2 cellular contexts compared by ENCODE assay signal in genomic region chr11:76889414-76889975, GRCh38.
TF ChIP-seq lines count a peak whose summit lies in the region.

No MANE protein-coding gene starts in this region.

TF ChIP-seq in HEK293, 187 proteins besides CTCF, POLR2A, EP300 and RAD21 (continued from another document):
- TF ChIP-seq ZNF501 (tag by site-specific recombination; IDR thresholded peaks at IDR 0.05) (no peak), SP7 (tag by site-specific recombination; IDR thresholded peaks at IDR 0.05) (no peak), ZNF214 (tag by site-specific recombination; IDR thresholded peaks at IDR 0.05; ENCODE audit: borderline replicate concordance) (no peak), ZNF19 (tag by site-specific recombination; IDR thresholded peaks at IDR 0.05; ENCODE audit: low read depth) (no peak)
TF ChIP-seq in HEK293: peak in this region for 1.

TF ChIP-seq in K562, 482 proteins besides CTCF, POLR2A, EP300 and RAD21:
- TF ChIP-seq ZNF277 (CRISPR knock-in tag; IDR thresholded peaks at IDR 0.05; ENCODE audit: borderline replicate concordance), result no peak
- TF ChIP-seq ZBTB34 (CRISPR knock-in tag; IDR thresholded peaks at IDR 0.05), result no peak
- TF ChIP-seq RBBP5 (IDR thresholded peaks at IDR 0.05; ENCODE audit: borderline replicate concordance, insufficient read depth, low read length, poor library complexity, severe bottlenecking), result no peak
- no peak for TF ChIP-seq ZKSCAN1 (IDR thresholded peaks at IDR 0.05; ENCODE audit: low read depth, low read length)
- no peak for TF ChIP-seq BCLAF1 (IDR thresholded peaks at IDR 0.05; ENCODE audit: borderline replicate concordance in 1 of 2, control insufficient read depth in 1 of 2, low read depth in 2 of 2, low read length in 1 of 2)
- no peak for TF ChIP-seq LARP7 (IDR thresholded peaks at IDR 0.05)
- TF ChIP-seq DLX4 (CRISPR knock-in tag; IDR thresholded peaks at IDR 0.05), result no peak
- TF ChIP-seq GATAD2B (IDR thresholded peaks at IDR 0.05; ENCODE audit: borderline replicate concordance), result no peak
- TF ChIP-seq IRF2 (CRISPR knock-in tag; IDR thresholded peaks at IDR 0.05), result no peak
- no peak for TF ChIP-seq ESRRB (CRISPR knock-in tag; IDR thresholded peaks at IDR 0.05; ENCODE audit: borderline replicate concordance)
- TF ChIP-seq CHAMP1 (IDR thresholded peaks at IDR 0.05), result no peak
- no peak for TF ChIP-seq ZNF324 (CRISPR knock-in tag; IDR thresholded peaks at IDR 0.05)
- no peak for TF ChIP-seq KAT7 (CRISPR knock-in tag; IDR thresholded peaks at IDR 0.05; ENCODE audit: borderline replicate concordance)
- 0 out of 2 replicates have a peak, but pooled peaks have one; percentile 37 for TF ChIP-seq ZNF512 (tag; IDR thresholded peaks at IDR 0.05)
- TF ChIP-seq NRF1 (conservative IDR thresholded peaks at IDR 0.05 in 1 of 2, IDR thresholded peaks at IDR 0.05 in 1 of 2), result no peak
- no peak for TF ChIP-seq PCBP2 (IDR thresholded peaks at IDR 0.05; ENCODE audit: low read depth, low read length, poor library complexity, severe bottlenecking)
- TF ChIP-seq C11orf30 (IDR thresholded peaks at IDR 0.05; ENCODE audit: low read depth), result peak; percentile 58
- no peak for TF ChIP-seq SMAD3 (CRISPR knock-in tag; conservative IDR thresholded peaks at IDR 0.05)
- TF ChIP-seq RCOR1 (IDR thresholded peaks at IDR 0.05; ENCODE audit: borderline replicate concordance in 1 of 2, low read depth in 2 of 2, low read length in 2 of 2), result no peak
- peak; percentile 77 for TF ChIP-seq ZNF316 (IDR thresholded peaks at IDR 0.05)
